19 cellular contexts compared by ENCODE assay signal in the genomic region with DNA sequence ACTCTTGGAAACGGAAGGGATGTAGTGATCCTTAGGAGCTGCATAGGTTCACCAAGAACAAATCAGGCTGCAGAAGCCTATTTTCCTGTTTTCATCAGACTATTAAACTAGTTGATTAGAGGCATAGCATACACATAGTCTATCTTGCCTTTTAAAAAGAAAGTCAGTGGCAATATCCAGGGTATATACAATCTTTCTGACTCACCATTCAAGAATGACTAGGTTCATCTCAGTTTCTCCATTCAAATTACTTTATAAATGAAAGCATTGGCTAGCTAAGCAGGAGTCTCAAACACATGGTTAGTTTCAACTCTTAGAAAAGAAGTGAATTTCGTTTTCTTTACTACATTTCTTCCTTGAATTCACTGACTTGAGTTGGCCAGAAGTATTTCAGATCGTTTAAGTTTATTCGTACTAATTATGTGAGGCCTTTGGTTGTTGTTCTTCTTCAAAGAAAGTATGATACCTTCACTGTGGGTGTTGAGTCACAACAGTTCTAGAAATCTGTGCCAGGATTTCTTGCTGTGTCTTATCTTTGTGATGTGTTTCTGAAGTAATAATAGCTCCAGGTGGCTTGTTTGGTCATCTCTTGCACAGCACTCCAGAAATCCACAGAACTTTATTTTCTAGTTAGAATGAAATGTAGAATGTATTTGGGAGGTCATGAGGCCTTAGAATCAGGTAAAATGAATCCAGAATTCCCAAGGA.
"Had no signal": no experiment of that assay in that cellular context is flagged by ENCODE, and none has a peak within 500 bp of the region (broad histone marks: within the 10 kb centered on the region; RNA-seq: fewer than 3 reads in every experiment).

No MANE protein-coding gene starts in this region.

- H3K27ac Mint-ChIP-seq: activated naive CD8-positive, alpha-beta T cell treated with anti-CD3 and anti-CD28 coated beads, Interleukin-2, amount 50 U/mL, for 24 hours; endodermal cell; naive thymus-derived CD4-positive, alpha-beta T cell; neural progenitor cell had no signal

- H3K9me3 Mint-ChIP-seq: activated naive CD8-positive, alpha-beta T cell treated with anti-CD3 and anti-CD28 coated beads, Interleukin-2, amount 50 U/mL, for 24 hours; naive thymus-derived CD4-positive, alpha-beta T cell; neural progenitor cell had no signal

- H3K27ac ChIP-seq: dorsolateral prefrontal cortex, gastrocnemius medialis, heart left ventricle, neural progenitor cell, prostate gland, right atrium auricular region, thoracic aorta, upper lobe of left lung, WERI-Rb-1 had no signal

- FAIRE-seq: colon had no signal

- H3K9ac ChIP-seq: neural progenitor cell had no signal

- H3K36me3 Mint-ChIP-seq: naive thymus-derived CD4-positive, alpha-beta T cell; neural progenitor cell had no signal

- H3K4me3 Mint-ChIP-seq: activated naive CD8-positive, alpha-beta T cell treated with anti-CD3 and anti-CD28 coated beads, Interleukin-2, amount 50 U/mL, for 24 hours; endodermal cell; naive thymus-derived CD4-positive, alpha-beta T cell; neural progenitor cell had no signal

- H3K4me2 ChIP-seq: neural progenitor cell had no signal

- H3K27me3 Mint-ChIP-seq: activated naive CD8-positive, alpha-beta T cell treated with anti-CD3 and anti-CD28 coated beads, Interleukin-2, amount 50 U/mL, for 24 hours; naive thymus-derived CD4-positive, alpha-beta T cell had no signal

- H3K27me3 ChIP-seq: gastrocnemius medialis, heart left ventricle, neural progenitor cell, right atrium auricular region, upper lobe of left lung had no signal

- H2AFZ ChIP-seq: neural progenitor cell had no signal

- ATAC-seq: activated naive CD8-positive, alpha-beta T cell treated with anti-CD3 and anti-CD28 coated beads, Interleukin-2, amount 50 U/mL, for 24 hours; gastrocnemius medialis; heart left ventricle; naive thymus-derived CD4-positive, alpha-beta T cell had no signal

- H3K9me3 ChIP-seq: gastrocnemius medialis, heart left ventricle, prostate gland, right atrium auricular region, thoracic aorta, upper lobe of left lung had no signal

- H3K4me1 Mint-ChIP-seq: activated naive CD8-positive, alpha-beta T cell treated with anti-CD3 and anti-CD28 coated beads, Interleukin-2, amount 50 U/mL, for 24 hours; endodermal cell; naive thymus-derived CD4-positive, alpha-beta T cell; neural progenitor cell had no signal

- DNase-seq: activated CD4-positive, alpha-beta T cell treated with anti-CD3 and anti-CD28 coated beads for 1 hour; activated CD4-positive, alpha-beta T cell treated with anti-CD3 and anti-CD28 coated beads, Interleukin-2, amount 50 U/mL, for 48 hours; activated naive CD4-positive, alpha-beta T cell treated with Interleukin-2 at 50 U/mL for 16 hours; activated naive CD8-positive, alpha-beta T cell treated with anti-CD3 and anti-CD28 coated beads, Interleukin-2, amount 50 U/mL, for 24 hours; aorta; dorsolateral prefrontal cortex; endodermal cell; erythroblast; gastrocnemius medialis; heart left ventricle; mesendoderm; naive thymus-derived CD4-positive, alpha-beta T cell; upper lobe of left lung; WERI-Rb-1 had no signal

- H3K36me3 ChIP-seq: gastrocnemius medialis, heart left ventricle, neural progenitor cell, prostate gland, right atrium auricular region, thoracic aorta, upper lobe of left lung, WERI-Rb-1 had no signal

- H3K4me1 ChIP-seq: gastrocnemius medialis, heart left ventricle, neural progenitor cell, prostate gland, right atrium auricular region, upper lobe of left lung had no signal

- H3K4me3 ChIP-seq: dorsolateral prefrontal cortex, gastrocnemius medialis, heart left ventricle, neural progenitor cell, prostate gland, right atrium auricular region, thoracic aorta, upper lobe of left lung had no signal
